9 cellular contexts compared by ENCODE assay signal in the genomic region with DNA sequence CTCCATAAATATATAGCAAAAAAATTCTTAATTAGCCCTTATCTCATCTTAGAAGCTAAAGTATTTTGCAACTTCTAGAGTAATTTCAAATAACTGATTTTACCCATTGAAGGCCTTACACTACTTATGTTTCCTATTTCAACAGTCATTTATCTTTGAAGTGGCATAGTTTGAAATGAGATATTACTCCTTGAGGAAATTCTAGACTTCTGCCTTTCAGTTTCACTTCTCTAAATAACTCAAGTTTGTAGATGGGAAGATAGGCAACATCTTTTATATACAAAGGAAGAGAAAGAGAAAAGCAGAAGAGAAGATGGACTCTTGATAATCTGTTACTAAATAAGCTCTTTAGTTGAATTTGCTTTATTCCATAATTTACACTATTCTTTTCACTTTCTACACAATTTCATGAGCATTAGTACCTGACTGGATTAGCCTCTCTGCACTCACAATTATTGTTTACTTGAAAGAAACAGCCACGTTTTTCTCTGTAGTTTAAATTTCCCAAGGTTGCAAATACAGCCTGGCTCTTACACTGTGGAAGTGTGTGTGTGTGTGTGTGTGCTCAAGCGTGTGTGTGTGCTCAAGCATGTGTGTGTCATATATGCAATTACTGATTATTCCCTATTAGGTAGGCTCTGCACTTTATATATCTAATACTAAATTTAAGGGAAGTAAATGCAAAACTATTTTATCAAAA.
DNase-seq lines count a peak whose midpoint lies in the region; ATAC-seq and TF ChIP-seq lines count a peak whose summit lies in the region.
"Had no signal": no experiment of that assay in that cellular context is flagged by ENCODE, and none has a peak within 500 bp of the region (broad histone marks: within the 10 kb centered on the region; RNA-seq: fewer than 3 reads in every experiment).

No MANE protein-coding gene starts in this region.

- no peak for TF ChIP-seq CTCF in upper lobe of right lung (IDR thresholded peaks at IDR 0.05)
- TF ChIP-seq CTCF in PC-9 (conservative IDR thresholded peaks at IDR 0.05) = no peak

- peak; percentile 86 for ATAC-seq in HG03045 (IDR thresholded peaks at IDR 0.05; ENCODE audit: unreplicated experiment)
- ATAC-seq in upper lobe of right lung = peak; percentile 76

- no peaks in the 10 kb centered on the region for H3K9me2 ChIP-seq in PC-9 (ENCODE audit: insufficient read depth)

- POLR2A ChIA-PET in PC-9 (lab: Charles Lee; ENCODE audit: unreplicated experiment) = no interaction called here

- H3K4me3 Mint-ChIP-seq in activated naive CD4-positive, alpha-beta T cell treated with anti-CD3 and anti-CD28 coated beads, Interleukin-2, amount 10 ng/mL, durations not matched to agents 7 days and 5 days = peak overlapping the region; percentile 41
- H3K4me3 Mint-ChIP-seq in activated naive CD4-positive, alpha-beta T cell treated with anti-CD3 and anti-CD28 coated beads for 36 hours = no peak overlapping the region

- H3K27me3 ChIP-seq in upper lobe of right lung (no peaks in the 10 kb centered on the region), PC-9 (ENCODE audit: insufficient read depth, low read depth) (no peaks in the 10 kb centered on the region)

- H3K4me3 ChIP-seq in upper lobe of right lung (no peak overlapping the region), PC-9 (no peak overlapping the region)

- intact Hi-C loops in activated naive CD4-positive, alpha-beta T cell treated with anti-CD3 and anti-CD28 coated beads for 36 hours (cut with micrococcal nuclease) = loop anchor here (5.0 kb wide), 1 partner anchor 54 kb away; no protein-coding TSS in a partner anchor
- intact Hi-C loops in upper lobe of right lung (cut with DNase I) = no loop called here
- intact Hi-C loops in PC-9 (cut with micrococcal nuclease; ENCODE audit: unreplicated experiment) = no loop called here

- H3K79me2 ChIP-seq in PC-9 (ENCODE audit: low read depth) = no peaks in the 10 kb centered on the region

- H3K9me3 Mint-ChIP-seq in activated naive CD4-positive, alpha-beta T cell treated with anti-CD3 and anti-CD28 coated beads, Interleukin-2, amount 10 ng/mL, durations not matched to agents 7 days and 5 days = peaks cover 30% of the 10 kb centered on the region
- peaks cover 10% of the 10 kb centered on the region for H3K9me3 Mint-ChIP-seq in activated naive CD4-positive, alpha-beta T cell treated with anti-CD3 and anti-CD28 coated beads for 36 hours

- H3K27ac ChIP-seq in upper lobe of right lung (no peak overlapping the region), PC-9 (no peak overlapping the region)
- H3K27ac ChIP-seq: C4-2B had no signal

- no peaks in the 10 kb centered on the region for H3F3A ChIP-seq in PC-9 (ENCODE audit: insufficient read depth, low read depth)

- H3K4me1 ChIP-seq in upper lobe of right lung (peaks cover 3% of the 10 kb centered on the region), PC-9 (replicated peaks; ENCODE audit: insufficient read depth) (no peaks in the 10 kb centered on the region)

- CTCF ChIA-PET in activated naive CD4-positive, alpha-beta T cell treated with anti-CD3 and anti-CD28 coated beads, Interleukin-2, amount 10 ng/mL, durations not matched to agents 7 days and 5 days (lab: Charles Lee) = interaction anchor here (0.6 to 0.9 kb wide), 3 partner anchors 60 to 263 kb away, joined by 3 read pairs; no protein-coding TSS in a partner anchor
- CTCF ChIA-PET in activated naive CD4-positive, alpha-beta T cell treated with anti-CD3 and anti-CD28 coated beads for 36 hours (lab: Charles Lee) = interaction anchor here (0.9 kb wide), 1 partner anchor 10 kb away, joined by 4 read pairs; no protein-coding TSS in a partner anchor
- CTCF ChIA-PET in PC-9 (lab: Charles Lee) = no interaction called here

- H3K9me3 ChIP-seq in upper lobe of right lung = no peaks in the 10 kb centered on the region
- H3K9me3 ChIP-seq in PC-9 (ENCODE audit: insufficient read depth, low read depth) = no peaks in the 10 kb centered on the region

- H3K36me3 Mint-ChIP-seq in activated naive CD4-positive, alpha-beta T cell treated with anti-CD3 and anti-CD28 coated beads, Interleukin-2, amount 10 ng/mL, durations not matched to agents 7 days and 5 days = peaks cover 31% of the 10 kb centered on the region
- peaks cover 13% of the 10 kb centered on the region for H3K36me3 Mint-ChIP-seq in activated naive CD4-positive, alpha-beta T cell treated with anti-CD3 and anti-CD28 coated beads for 36 hours (ENCODE audit: low read depth)

- peaks cover 4% of the 10 kb centered on the region for H3K27me3 Mint-ChIP-seq in activated naive CD4-positive, alpha-beta T cell treated with anti-CD3 and anti-CD28 coated beads, Interleukin-2, amount 10 ng/mL, durations not matched to agents 7 days and 5 days
- no peaks in the 10 kb centered on the region for H3K27me3 Mint-ChIP-seq in activated naive CD4-positive, alpha-beta T cell treated with anti-CD3 and anti-CD28 coated beads for 36 hours (ENCODE audit: low read depth)

- no peak overlapping the region for H3K4me2 ChIP-seq in PC-9

- H3K36me3 ChIP-seq in upper lobe of right lung = no peaks in the 10 kb centered on the region
- H3K36me3 ChIP-seq in PC-9 (ENCODE audit: low read depth) = no peaks in the 10 kb centered on the region

- peaks cover 22% of the 10 kb centered on the region for H3K4me1 Mint-ChIP-seq in activated naive CD4-positive, alpha-beta T cell treated with anti-CD3 and anti-CD28 coated beads, Interleukin-2, amount 10 ng/mL, durations not matched to agents 7 days and 5 days
- H3K4me1 Mint-ChIP-seq in activated naive CD4-positive, alpha-beta T cell treated with anti-CD3 and anti-CD28 coated beads for 36 hours (ENCODE audit: low read depth) = peaks cover 11% of the 10 kb centered on the region

- DNase-seq in activated naive CD4-positive, alpha-beta T cell treated with anti-CD3 and anti-CD28 coated beads, Interleukin-2, amount 10 ng/mL, durations not matched to agents 7 days and 5 days = no peak
- no peak for DNase-seq in activated naive CD4-positive, alpha-beta T cell treated with anti-CD3 and anti-CD28 coated beads for 36 hours
- DNase-seq in SIG-M5 (lab: John Stamatoyannopoulos, UW) = peak; percentile 98
- no peak for DNase-seq in upper lobe of right lung
- no peak for DNase-seq in KG1 (lab: John Stamatoyannopoulos, UW)
- DNase-seq in PC-9 = no peak
- no peak for DNase-seq in hippocampal formation (lab: John Stamatoyannopoulos, UW)

- H3K27ac Mint-ChIP-seq in activated naive CD4-positive, alpha-beta T cell treated with anti-CD3 and anti-CD28 coated beads, Interleukin-2, amount 10 ng/mL, durations not matched to agents 7 days and 5 days = peak overlapping the region; percentile 64
- H3K27ac Mint-ChIP-seq in activated naive CD4-positive, alpha-beta T cell treated with anti-CD3 and anti-CD28 coated beads for 36 hours = no peak overlapping the region

- no TSS peak for BruUV-seq in PC-9 (replicated peaks; lab: Mats Ljungman, UMichigan)

- no peak overlapping the region for H2AFZ ChIP-seq in PC-9

- no peaks in the 10 kb centered on the region for H4K20me1 ChIP-seq in PC-9 (ENCODE audit: insufficient read depth)
